In the genomic region with DNA sequence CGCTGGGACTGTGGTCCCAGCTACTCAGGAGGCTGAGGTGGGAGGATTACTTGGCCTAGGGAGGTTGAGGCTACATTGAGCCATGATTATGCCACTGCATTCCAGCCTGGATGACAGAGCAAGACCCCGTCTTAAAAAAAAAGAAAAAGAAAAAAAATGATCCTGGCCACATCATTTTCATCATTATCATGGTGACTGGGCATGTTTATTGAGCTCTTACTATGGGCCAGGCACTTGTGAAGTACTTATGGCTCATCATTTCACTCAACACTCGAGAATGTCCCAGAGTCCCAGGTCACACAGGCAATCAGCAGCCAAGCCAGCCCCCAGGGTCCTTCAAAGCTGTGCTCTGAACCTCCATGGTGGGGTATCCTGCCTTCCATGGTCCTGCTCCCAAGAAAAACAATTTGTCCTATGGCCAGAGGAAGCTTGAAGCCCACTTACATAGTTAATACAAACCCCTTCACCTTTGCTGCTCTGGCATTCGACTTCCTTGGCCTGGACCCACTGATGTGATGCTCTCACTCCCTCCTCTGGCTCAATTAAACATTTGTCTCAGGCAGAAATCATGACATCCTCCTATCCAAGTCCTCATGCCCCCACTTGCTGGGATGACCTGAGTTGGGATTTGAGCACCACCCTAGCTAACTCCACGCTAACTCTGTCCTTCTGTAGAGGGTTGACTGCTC, we compare ENCODE assay signal across 31 cellular contexts. TPM values are rescaled to one million over a fixed set of nuclear protein-coding genes. Genes with fewer than 3 reads are reported as not detected.
DNase-seq lines count a peak whose midpoint lies in the region; ATAC-seq, FAIRE-seq and TF ChIP-seq lines count a peak whose summit lies in the region.
"Had no signal": no experiment of that assay in that cellular context is flagged by ENCODE, and none has a peak within 500 bp of the region (broad histone marks: within the 10 kb centered on the region; RNA-seq: fewer than 3 reads in every experiment).

No MANE protein-coding gene starts in this region.

- H2BK5ac ChIP-seq in H1 (ENCODE audit: low read depth, low read length) = no peak overlapping the region

- peak in 1 of 2 experiments; percentile 43; a peak in 3 of 5 replicates for TF ChIP-seq RAD21 in A549 (conservative IDR thresholded peaks at IDR 0.05 in 1 of 2, IDR thresholded peaks at IDR 0.05 in 1 of 2)
- TF ChIP-seq RAD21 in H1 (IDR thresholded peaks at IDR 0.05 in 1 of 2, conservative IDR thresholded peaks at IDR 0.05 in 1 of 2; ENCODE audit: low read depth in 2 of 2, low read length in 2 of 2) = peak; percentile 20 to 39; a peak in 3 of 4 replicates

- H2BK12ac ChIP-seq in H1 (ENCODE audit: low read depth, low read length) = no peak overlapping the region

- H4K8ac ChIP-seq in H1 (ENCODE audit: extremely low read depth, insufficient read depth, low read length) = no peak overlapping the region

- H4K20me1 ChIP-seq in OCI-LY7 (ENCODE audit: insufficient read depth, low read length) (no peaks in the 10 kb centered on the region), H1 (replicated peaks in 1 of 2; ENCODE audit: control insufficient read depth in 1 of 2, insufficient read depth in 2 of 2, low read length in 2 of 2) (peaks cover 0 to 5% of the 10 kb centered on the region in 2 experiments)

- BruUV-seq in OCI-LY7 (replicated peaks; lab: Mats Ljungman, UMichigan) = no TSS peak

- no peak overlapping the region for H3K18ac ChIP-seq in H1 (ENCODE audit: extremely low read depth, low read length)

- H2AFZ ChIP-seq in OCI-LY7 (ENCODE audit: low read length) (no peak overlapping the region), H1 (ENCODE audit: low read length) (no peak overlapping the region)

- H2BK120ac ChIP-seq in H1 (replicated peaks; ENCODE audit: low read depth, low read length) = no peak overlapping the region

- TF ChIP-seq EP300 in A549 (IDR thresholded peaks at IDR 0.05) = no peak
- no peak for TF ChIP-seq EP300 in H1 (IDR thresholded peaks at IDR 0.05; ENCODE audit: borderline replicate concordance in 1 of 2, low read depth in 2 of 2, low read length in 2 of 2)

- CTCF ChIA-PET in A549 (lab: Yijun Ruan, JAX) = interaction anchor here (0.8 to 13.2 kb wide), 13 partner anchors 15 to 356 kb away, joined by 3 to 186 read pairs (median 3); a partner anchor contains a TSS
- CTCF ChIA-PET in OCI-LY7 (lab: Charles Lee; ENCODE audit: unreplicated experiment) = no interaction called here
- CTCF ChIA-PET in H1 (lab: Charles Lee; ENCODE audit: partially characterized antibody) = interaction anchor here (0.6 to 2.9 kb wide), 9 partner anchors 12 to 556 kb away, joined by 3 to 10 read pairs (median 4); no protein-coding TSS in a partner anchor

- H3K4me2 ChIP-seq in A549 (no peak overlapping the region), OCI-LY7 (ENCODE audit: low read length) (no peak overlapping the region), H1 (ENCODE audit: insufficient read depth in 1 of 2, low read depth in 2 of 2, low read length in 2 of 2) (no peak overlapping the region)

- peaks cover 4% of the 10 kb centered on the region for H3K23me2 ChIP-seq in H1 (ENCODE audit: low read depth, low read length)

- H3K14ac ChIP-seq in H1 (ENCODE audit: insufficient read length) = no peak overlapping the region

- H3K23ac ChIP-seq in H1 (ENCODE audit: insufficient read length) = no peak overlapping the region

- FAIRE-seq in A549 (lab: Jason Lieb, UNC) = no peak
- no peak for FAIRE-seq in H1 (lab: Jason Lieb, UNC)
- FAIRE-seq: astrocyte had no signal

- no peak overlapping the region for H3K9ac ChIP-seq in H1 (replicated peaks in 1 of 4; ENCODE audit: extremely low read depth in 1 of 4, low read depth in 3 of 4, low read length in 3 of 4)

- H3K27me3 ChIP-seq in H1 (replicated peaks in 1 of 4; ENCODE audit: control insufficient read depth in 3 of 4, extremely low read depth in 1 of 4, insufficient read depth in 3 of 4, low read length in 3 of 4) = peaks cover 0 to 5% (median 4%) of the 10 kb centered on the region in 4 experiments; a peak in 2 of 7 replicates
- H3K27me3 ChIP-seq in body of pancreas = no peaks in the 10 kb centered on the region
- H3K27me3 ChIP-seq: esophagus muscularis mucosa, heart right ventricle, SJSA1 had no signal

- peaks cover 13% of the 10 kb centered on the region; the same call in 2 of the 3 replicates for H3K4me1 ChIP-seq in A549
- H3K4me1 ChIP-seq in OCI-LY7 (ENCODE audit: insufficient read depth, low read length, poor library complexity, severe bottlenecking) = peaks cover 29% of the 10 kb centered on the region
- peaks cover 3 to 17% (median 10%) of the 10 kb centered on the region in 4 experiments for H3K4me1 ChIP-seq in H1 (replicated peaks in 1 of 4; ENCODE audit: control insufficient read depth in 3 of 4, insufficient read depth in 4 of 4, low read length in 3 of 4)
- peaks cover 17% of the 10 kb centered on the region for H3K4me1 ChIP-seq in body of pancreas

- no peak overlapping the region for H2BK15ac ChIP-seq in H1 (ENCODE audit: low read length)

- H3K27ac ChIP-seq in A549 (peak overlapping the region in 1 of 2 experiments; percentile 5; a peak in 1 of 6 replicates), OCI-LY7 (ENCODE audit: low read depth, low read length, poor library complexity, severe bottlenecking) (no peak overlapping the region), H1 (ENCODE audit: low read depth, low read length) (no peak overlapping the region), body of pancreas (no peak overlapping the region)
- H3K27ac ChIP-seq: esophagus muscularis mucosa, heart right ventricle, lower lobe of right lung, SJSA1 had no signal

- H3K4me3 ChIP-seq in A549 = no peak overlapping the region
- no peak overlapping the region for H3K4me3 ChIP-seq in OCI-LY7 (ENCODE audit: low read depth, low read length, poor library complexity, severe bottlenecking)
- no peak overlapping the region for H3K4me3 ChIP-seq in H1 (ENCODE audit: extremely low read depth in 1 of 4, insufficient read depth in 2 of 4, low read depth in 3 of 4, low read length in 4 of 4)
- no peak overlapping the region for H3K4me3 ChIP-seq in body of pancreas
- H3K4me3 ChIP-seq: esophagus muscularis mucosa, heart right ventricle, lower lobe of right lung, SJSA1 had no signal

- WGBS in A549 (ENCODE audit: missing lambda C conversion rate) = 69% methylated on average over 5 of the region's 5 CpGs
- WGBS in H1 (ENCODE audit: extremely low coverage in 1 of 2, insufficient coverage in 1 of 2, insufficient read length in 1 of 2, insufficient replicate concordance in 2 of 2, low coverage in 1 of 2, low lambda C conversion rate in 2 of 2, missing lambda C conversion rate in 1 of 2), 2 experiments = 87% methylated on average over 5 of the region's 5 CpGs; no CpG with 5 or more reads in 1 of the 2 experiments
- WGBS in body of pancreas, 2 donors = 87 to 88% methylated on average over 5 of the region's 5 CpGs

- no peak overlapping the region for H2BK20ac ChIP-seq in H1 (ENCODE audit: low read length)

- H4K5ac ChIP-seq in H1 (ENCODE audit: insufficient read length, low read depth, low read length) = no peak overlapping the region

- POLR2A ChIA-PET in A549 (lab: Yijun Ruan, JAX) (no interaction called here), OCI-LY7 (lab: Charles Lee) (interaction anchor here (0.7 kb wide), 1 partner anchor 11 kb away, joined by 3 read pairs; no protein-coding TSS in a partner anchor), H1 (lab: Charles Lee; ENCODE audit: partially characterized antibody) (no interaction called here)

- H2AK5ac ChIP-seq in H1 (ENCODE audit: low read depth, low read length) = no peak overlapping the region

- H3K9me2 ChIP-seq in OCI-LY7 (ENCODE audit: insufficient read depth, low read length) = no peaks in the 10 kb centered on the region

- H3K9me3 ChIP-seq in A549 (no peaks in the 10 kb centered on the region), OCI-LY7 (ENCODE audit: low read length) (no peaks in the 10 kb centered on the region), H1 (ENCODE audit: insufficient read depth in 2 of 2, low read depth in 1 of 2, low read length in 1 of 2) (no peaks in the 10 kb centered on the region), body of pancreas (no peaks in the 10 kb centered on the region)
- H3K9me3 ChIP-seq: esophagus muscularis mucosa, heart right ventricle, lower lobe of right lung, SJSA1 had no signal

- no peaks in the 10 kb centered on the region for H3K79me1 ChIP-seq in H1 (ENCODE audit: low read depth, low read length)

- TF ChIP-seq CTCF in A549 (IDR thresholded peaks at IDR 0.05) (no peak; the same call in 2 of the 3 replicates), GM12873 (IDR thresholded peaks at IDR 0.05; ENCODE audit: insufficient read depth, low read depth, low read length, missing control alignments) (peak; percentile 5), OCI-LY7 (conservative IDR thresholded peaks at IDR 0.05; ENCODE audit: low read length) (peak; percentile 43; the same call in 1 of the 2 replicates), H1 (IDR thresholded peaks at IDR 0.05; ENCODE audit: control extremely low read depth in 1 of 3, insufficient read depth in 1 of 3, low read depth in 1 of 3, low read length in 3 of 3) (peak in 1 of 3 experiments; percentile 11; a peak in 1 of 4 replicates), body of pancreas (IDR thresholded peaks at IDR 0.05) (no peak)

- H4K91ac ChIP-seq in H1 (replicated peaks; ENCODE audit: insufficient read length, low read length) = no peak overlapping the region

- no peak overlapping the region for H3K4ac ChIP-seq in H1 (replicated peaks; ENCODE audit: insufficient read length, low read depth, low read length)

- DNase-seq in A549 (ENCODE audit: low read depth in 1 of 2, low spot score in 1 of 2) (peak in 1 of 2 experiments; percentile 36), OCI-LY7 (ENCODE audit: low spot score) (no peak), H1 (ENCODE audit: low read depth in 1 of 2, low spot score in 2 of 2) (no peak), body of pancreas (no peak), NCI-H2107 (lab: John Stamatoyannopoulos, UW) (no peak), islet precursor cell (no peak)
- no peak for DNase-seq in activated effector memory CD4-positive, alpha-beta T cell treated with Interleukin-2 at 50 U/mL for 16 hours
- DNase-seq: activated CD8-positive, alpha-beta memory T cell treated with anti-CD3 and anti-CD28 coated beads, Interleukin-2, amount 10 ng/mL, durations not matched to agents 7 days and 5 days; activated gamma-delta T cell treated with Interleukin-2 at 50 U/mL for 16 hours; activated naive CD8-positive, alpha-beta T cell treated with anti-CD3 and anti-CD28 coated beads, Interleukin-2, amount 50 U/mL, for 24 hours; activated T-cell treated with anti-CD3 and anti-CD28 coated beads, Interleukin-2, amount 50 U/mL, for 4 hours; CD8-positive, alpha-beta memory T cell; central memory CD4-positive, alpha-beta T cell; DMS 273 treated with DMSO at 0.1 percent for 48 hours; foreskin melanocyte; heart right ventricle; Karpas-422; lower lobe of right lung; NCI-H1048; NCI-H1694; NCI-H446 treated with DMSO at 0.1 percent for 48 hours; NCI-H82; RPMI8226; stimulated activated CD4-positive, alpha-beta T cell treated with anti-CD3 and anti-CD28 coated beads, Interleukin-15, amount 100 ng/mL, for 24 hours; stimulated activated CD4-positive, alpha-beta T cell treated with anti-CD3 and anti-CD28 coated beads, Interleukin-4, amount 100 ng/mL, for 4 hours had no signal

- TF ChIP-seq POLR2A in A549 (IDR thresholded peaks at IDR 0.05; ENCODE audit: low read length) (no peak), H1 (IDR thresholded peaks at IDR 0.05; ENCODE audit: control extremely low read depth in 1 of 2, low read depth in 2 of 2, low read length in 2 of 2) (no peak), body of pancreas (IDR thresholded peaks at IDR 0.05) (no peak)

- ATAC-seq in A549 (no peak), body of pancreas (no peak)
- ATAC-seq: activated CD8-positive, alpha-beta memory T cell treated with anti-CD3 and anti-CD28 coated beads, Interleukin-2, amount 10 ng/mL, durations not matched to agents 7 days and 5 days; activated naive CD8-positive, alpha-beta T cell treated with anti-CD3 and anti-CD28 coated beads, Interleukin-2, amount 50 U/mL, for 24 hours; activated T-cell treated with anti-CD3 and anti-CD28 coated beads, Interleukin-2, amount 50 U/mL, for 4 hours; heart right ventricle; lower lobe of right lung; natural killer cell treated with Interleukin-12 subunit alpha and Interleukin-12 subunit beta and Interleukin-15 and Interleukin-18, amount 100 ng/mL, for 72 hours; WTC11 had no signal

- no peaks in the 10 kb centered on the region for H3K36me3 ChIP-seq in OCI-LY7 (ENCODE audit: insufficient read depth, low read length)
- no peaks in the 10 kb centered on the region for H3K36me3 ChIP-seq in H1 (ENCODE audit: control insufficient read depth in 2 of 4, insufficient read depth in 4 of 4, low read length in 3 of 4)
- no peaks in the 10 kb centered on the region for H3K36me3 ChIP-seq in body of pancreas (replicated peaks in 1 of 2; ENCODE audit: insufficient read depth in 1 of 2, low read depth in 2 of 2)
- H3K36me3 ChIP-seq: esophagus muscularis mucosa, heart right ventricle, lower lobe of right lung, SJSA1 had no signal

- no peaks in the 10 kb centered on the region for H3K79me2 ChIP-seq in OCI-LY7 (ENCODE audit: insufficient read depth, low read depth, low read length)
- peaks cover 0 to 5% of the 10 kb centered on the region in 2 experiments; a peak in 1 of 4 replicates for H3K79me2 ChIP-seq in H1 (ENCODE audit: control insufficient read depth in 1 of 2, insufficient read depth in 2 of 2, low read length in 2 of 2)

- H3K56ac ChIP-seq in H1 (replicated peaks; ENCODE audit: insufficient read length, low read depth, low read length) = no peak overlapping the region

- intact Hi-C loops in OCI-LY7 (cut with micrococcal nuclease; ENCODE audit: unreplicated experiment) = no loop called here
- intact Hi-C loops in body of pancreas (cut with DNase I) = no loop called here

RNA-seq across cellular contexts. Expression of a gene that starts 3.8 kb away (rescaled TPM):
- 11.2 and 15.0 TPM in 2 replicates for polyA plus RNA-seq in A549 (2011; rRNA removed)
- polyA plus RNA-seq in A549 (2012; cell fraction: cytosol; rRNA removed) = 9.5 and 13.5 TPM in 2 replicates
- 16.3 and 16.6 TPM in 2 replicates for polyA plus RNA-seq in A549 (2012; cell fraction: nucleus; rRNA removed)
- 8.5 to 8.8 TPM (median 8.8 TPM) in 3 replicates for polyA plus RNA-seq in A549 (2017; fragmentation: RNase III; extraction: RNeasy Plus Mini Kit Qiagen cat#74134 plus additional on column Dnase treatment)
- 17.7 and 17.8 TPM in 2 replicates for polyA minus RNA-seq in A549 (2011; rRNA and poly(A)+ RNA removed)
- 5.1 and 5.4 TPM in 2 replicates for total RNA-seq in OCI-LY7 (2014; rRNA removed; shearing (Covaris generic))
- total RNA-seq in OCI-LY7 (2022) = 5.9 and 6.4 TPM in 2 replicates
- total RNA-seq in H1 (2021; fragmentation: NEBNext Ultra II Directional; extraction: Animal tissue kit (Norgen Biotek cat#: 25700)) = 10.7 and 11.0 TPM in 2 replicates
- 10.3 and 13.0 TPM in 2 replicates for polyA plus RNA-seq in H1 (2011; rRNA removed)
- 9.1 TPM for polyA plus RNA-seq in H1 (2011; cell fraction: cytosol; rRNA removed)
- polyA plus RNA-seq in H1 (2011; cell fraction: nucleus; rRNA removed) = 14.5 TPM
- polyA plus RNA-seq in H1 (2012, experiment 1 of 2) = 7.8 to 10.7 TPM (median 8.8 TPM) in 4 replicates
- 9.7 TPM for polyA plus RNA-seq in H1 (2012, experiment 2 of 2)
- polyA plus RNA-seq in H1 (2013, experiment 1 of 2) = 14.0 TPM
- polyA plus RNA-seq in H1 (2013, experiment 2 of 2) = 14.7 TPM
- 19.8 and 22.7 TPM in 2 replicates for polyA minus RNA-seq in H1 (2011; rRNA and poly(A)+ RNA removed)
- 13.0 TPM for polyA minus RNA-seq in H1 (2011; cell fraction: cytosol; rRNA and poly(A)+ RNA removed)
- polyA minus RNA-seq in H1 (2011; cell fraction: nucleus; rRNA and poly(A)+ RNA removed) = 11.9 TPM
- total RNA-seq in body of pancreas = 1 to 10 TPM; 4.3 to 7.8 TPM

RNA-seq across cellular contexts. Expression of a gene that starts 17.1 kb away (rescaled TPM):
- polyA plus RNA-seq in A549 (2011; rRNA removed) (28.0 and 31.8 TPM in 2 replicates), A549 (2017; fragmentation: RNase III; extraction: RNeasy Plus Mini Kit Qiagen cat#74134 plus additional on column Dnase treatment) (24.3 to 25.4 TPM (median 24.8 TPM) in 3 replicates), H1 (2011; rRNA removed) (11.1 and 17.6 TPM in 2 replicates)
- 19.7 and 22.5 TPM in 2 replicates for polyA plus RNA-seq in A549 (2012; cell fraction: cytosol; rRNA removed)
- polyA plus RNA-seq in A549 (2012; cell fraction: nucleus; rRNA removed) = 17.6 and 19.7 TPM in 2 replicates
- 19.1 and 19.4 TPM in 2 replicates for polyA minus RNA-seq in A549 (2011; rRNA and poly(A)+ RNA removed)
- 12.9 and 15.5 TPM in 2 replicates for total RNA-seq in OCI-LY7 (2014; rRNA removed; shearing (Covaris generic))
- total RNA-seq in OCI-LY7 (2022) (10.8 and 11.3 TPM in 2 replicates), body of pancreas (1 to 10 TPM; 6.6 to 7.8 TPM)
- 14.3 and 15.7 TPM in 2 replicates for total RNA-seq in H1 (2021; fragmentation: NEBNext Ultra II Directional; extraction: Animal tissue kit (Norgen Biotek cat#: 25700))
- 17.3 TPM for polyA plus RNA-seq in H1 (2011; cell fraction: cytosol; rRNA removed)
- 14.4 TPM for polyA plus RNA-seq in H1 (2011; cell fraction: nucleus; rRNA removed)
- polyA plus RNA-seq in H1 (2012, experiment 1 of 2) = 15.9 to 19.5 TPM (median 18.1 TPM) in 4 replicates
- polyA plus RNA-seq in H1 (2012, experiment 2 of 2) = 17.5 TPM
- polyA plus RNA-seq in H1 (2013, experiment 1 of 2) = 18.3 TPM
- 21.0 TPM for polyA plus RNA-seq in H1 (2013, experiment 2 of 2)
- 20.1 and 25.3 TPM in 2 replicates for polyA minus RNA-seq in H1 (2011; rRNA and poly(A)+ RNA removed)
- polyA minus RNA-seq in H1 (2011; cell fraction: cytosol; rRNA and poly(A)+ RNA removed) = 7.6 TPM
- polyA minus RNA-seq in H1 (2011; cell fraction: nucleus; rRNA and poly(A)+ RNA removed) = 9.3 TPM

RNA-seq across cellular contexts. Expression of a gene that starts 59.1 kb away (rescaled TPM):
- 11.8 and 13.6 TPM in 2 replicates for polyA plus RNA-seq in A549 (2011; rRNA removed)
- polyA plus RNA-seq in A549 (2012; cell fraction: cytosol; rRNA removed) = 21.7 and 24.2 TPM in 2 replicates
- 36.8 and 49.9 TPM in 2 replicates for polyA plus RNA-seq in A549 (2012; cell fraction: nucleus; rRNA removed)
- polyA plus RNA-seq in A549 (2017; fragmentation: RNase III; extraction: RNeasy Plus Mini Kit Qiagen cat#74134 plus additional on column Dnase treatment) = 13.2 to 15.3 TPM (median 14.1 TPM) in 3 replicates
- 27.2 and 43.9 TPM in 2 replicates for polyA minus RNA-seq in A549 (2011; rRNA and poly(A)+ RNA removed)
- 9.1 and 13.5 TPM in 2 replicates for total RNA-seq in OCI-LY7 (2014; rRNA removed; shearing (Covaris generic))
- 18.2 and 18.6 TPM in 2 replicates for total RNA-seq in OCI-LY7 (2022)
- total RNA-seq in H1 (2021; fragmentation: NEBNext Ultra II Directional; extraction: Animal tissue kit (Norgen Biotek cat#: 25700)) = 29.2 and 29.9 TPM in 2 replicates
- polyA plus RNA-seq in H1 (2011; rRNA removed) = 29.1 and 39.0 TPM in 2 replicates
- 19.0 TPM for polyA plus RNA-seq in H1 (2011; cell fraction: cytosol; rRNA removed)
- 60.7 TPM for polyA plus RNA-seq in H1 (2011; cell fraction: nucleus; rRNA removed)
- polyA plus RNA-seq in H1 (2012, experiment 1 of 2) = 16.3 to 26.5 TPM (median 21.7 TPM) in 4 replicates
- polyA plus RNA-seq in H1 (2012, experiment 2 of 2) = 16.7 TPM
- polyA plus RNA-seq in H1 (2013, experiment 1 of 2) = 30.0 TPM
- polyA plus RNA-seq in H1 (2013, experiment 2 of 2) = 28.7 TPM
- polyA minus RNA-seq in H1 (2011; rRNA and poly(A)+ RNA removed) = 39.0 and 41.6 TPM in 2 replicates
- polyA minus RNA-seq in H1 (2011; cell fraction: cytosol; rRNA and poly(A)+ RNA removed) = 27.4 TPM
- 42.5 TPM for polyA minus RNA-seq in H1 (2011; cell fraction: nucleus; rRNA and poly(A)+ RNA removed)
- total RNA-seq in body of pancreas = 10 to 100 TPM; 18.2 to 57.7 TPM

Comparison
In these comparisons a context has a peak if more than half of its experiments do, and no peak if none do; other contexts are left out.
1. CTCF ChIP-seq: peak in GM12873 (single experiment) and OCI-LY7 (single experiment); none in A549 (single experiment) and body of pancreas (0 of 7).